ENCODE assay signal across 2 cellular contexts in the genomic region with DNA sequence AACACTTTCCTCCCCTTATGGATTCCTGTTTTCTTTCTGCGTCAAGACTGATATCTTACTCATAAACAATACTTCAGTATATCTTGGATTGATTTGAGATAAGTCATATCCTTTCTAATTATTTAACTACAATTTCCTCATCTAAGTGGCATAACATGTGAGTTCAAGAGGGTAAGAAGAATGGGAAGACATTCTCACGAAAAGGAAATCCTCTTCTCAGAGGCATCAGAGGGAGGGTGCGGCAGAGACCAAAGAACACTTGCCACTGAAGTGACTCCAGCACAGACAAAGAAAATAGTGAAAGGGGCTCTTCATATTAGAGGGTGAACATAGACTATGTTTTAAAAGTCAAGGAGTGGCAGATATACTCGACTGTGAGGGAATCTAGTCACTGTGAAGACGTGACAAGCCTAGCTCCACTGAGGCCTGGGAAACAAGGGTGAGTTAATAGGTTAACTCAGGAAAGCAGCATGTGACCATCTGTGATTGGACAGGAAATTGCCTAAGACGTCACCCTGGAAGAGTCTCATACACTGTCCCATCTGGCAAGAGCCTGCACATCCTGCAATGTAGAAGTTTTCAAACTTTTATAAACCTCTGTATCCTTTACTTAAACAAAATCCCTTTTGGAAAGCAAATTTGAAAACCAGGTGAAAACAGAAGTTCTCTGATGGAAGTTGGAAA.
A peak's percentile ranks its signal among the peaks of the same experiment; 100 is the strongest.
TF ChIP-seq lines count a peak whose summit lies in the region.

No MANE protein-coding gene starts in this region.

TF ChIP-seq in GM23338, 12 proteins besides CTCF, POLR2A, EP300 and RAD21 (continues in another document):
- TF ChIP-seq ZNF114 (CRISPR knock-in tag; IDR thresholded peaks at IDR 0.05) (no peak), EZH2phosphoT487 (IDR thresholded peaks at IDR 0.05; ENCODE audit: unreplicated experiment) (no peak), STAT1 (IDR thresholded peaks at IDR 0.05; ENCODE audit: unreplicated experiment) (no peak), POLR2AphosphoS5 (IDR thresholded peaks at IDR 0.05; ENCODE audit: low read depth) (no peak), REST (IDR thresholded peaks at IDR 0.05; ENCODE audit: unreplicated experiment) (no peak), EZH2 (IDR thresholded peaks at IDR 0.05; ENCODE audit: low read depth, unreplicated experiment) (no peak), CREB1 (CRISPR knock-in tag; IDR thresholded peaks at IDR 0.05; ENCODE audit: low read depth) (no peak), ZNF331 (CRISPR knock-in tag; IDR thresholded peaks at IDR 0.05; ENCODE audit: low read depth) (no peak)
- TF ChIP-seq, protein P1, sequence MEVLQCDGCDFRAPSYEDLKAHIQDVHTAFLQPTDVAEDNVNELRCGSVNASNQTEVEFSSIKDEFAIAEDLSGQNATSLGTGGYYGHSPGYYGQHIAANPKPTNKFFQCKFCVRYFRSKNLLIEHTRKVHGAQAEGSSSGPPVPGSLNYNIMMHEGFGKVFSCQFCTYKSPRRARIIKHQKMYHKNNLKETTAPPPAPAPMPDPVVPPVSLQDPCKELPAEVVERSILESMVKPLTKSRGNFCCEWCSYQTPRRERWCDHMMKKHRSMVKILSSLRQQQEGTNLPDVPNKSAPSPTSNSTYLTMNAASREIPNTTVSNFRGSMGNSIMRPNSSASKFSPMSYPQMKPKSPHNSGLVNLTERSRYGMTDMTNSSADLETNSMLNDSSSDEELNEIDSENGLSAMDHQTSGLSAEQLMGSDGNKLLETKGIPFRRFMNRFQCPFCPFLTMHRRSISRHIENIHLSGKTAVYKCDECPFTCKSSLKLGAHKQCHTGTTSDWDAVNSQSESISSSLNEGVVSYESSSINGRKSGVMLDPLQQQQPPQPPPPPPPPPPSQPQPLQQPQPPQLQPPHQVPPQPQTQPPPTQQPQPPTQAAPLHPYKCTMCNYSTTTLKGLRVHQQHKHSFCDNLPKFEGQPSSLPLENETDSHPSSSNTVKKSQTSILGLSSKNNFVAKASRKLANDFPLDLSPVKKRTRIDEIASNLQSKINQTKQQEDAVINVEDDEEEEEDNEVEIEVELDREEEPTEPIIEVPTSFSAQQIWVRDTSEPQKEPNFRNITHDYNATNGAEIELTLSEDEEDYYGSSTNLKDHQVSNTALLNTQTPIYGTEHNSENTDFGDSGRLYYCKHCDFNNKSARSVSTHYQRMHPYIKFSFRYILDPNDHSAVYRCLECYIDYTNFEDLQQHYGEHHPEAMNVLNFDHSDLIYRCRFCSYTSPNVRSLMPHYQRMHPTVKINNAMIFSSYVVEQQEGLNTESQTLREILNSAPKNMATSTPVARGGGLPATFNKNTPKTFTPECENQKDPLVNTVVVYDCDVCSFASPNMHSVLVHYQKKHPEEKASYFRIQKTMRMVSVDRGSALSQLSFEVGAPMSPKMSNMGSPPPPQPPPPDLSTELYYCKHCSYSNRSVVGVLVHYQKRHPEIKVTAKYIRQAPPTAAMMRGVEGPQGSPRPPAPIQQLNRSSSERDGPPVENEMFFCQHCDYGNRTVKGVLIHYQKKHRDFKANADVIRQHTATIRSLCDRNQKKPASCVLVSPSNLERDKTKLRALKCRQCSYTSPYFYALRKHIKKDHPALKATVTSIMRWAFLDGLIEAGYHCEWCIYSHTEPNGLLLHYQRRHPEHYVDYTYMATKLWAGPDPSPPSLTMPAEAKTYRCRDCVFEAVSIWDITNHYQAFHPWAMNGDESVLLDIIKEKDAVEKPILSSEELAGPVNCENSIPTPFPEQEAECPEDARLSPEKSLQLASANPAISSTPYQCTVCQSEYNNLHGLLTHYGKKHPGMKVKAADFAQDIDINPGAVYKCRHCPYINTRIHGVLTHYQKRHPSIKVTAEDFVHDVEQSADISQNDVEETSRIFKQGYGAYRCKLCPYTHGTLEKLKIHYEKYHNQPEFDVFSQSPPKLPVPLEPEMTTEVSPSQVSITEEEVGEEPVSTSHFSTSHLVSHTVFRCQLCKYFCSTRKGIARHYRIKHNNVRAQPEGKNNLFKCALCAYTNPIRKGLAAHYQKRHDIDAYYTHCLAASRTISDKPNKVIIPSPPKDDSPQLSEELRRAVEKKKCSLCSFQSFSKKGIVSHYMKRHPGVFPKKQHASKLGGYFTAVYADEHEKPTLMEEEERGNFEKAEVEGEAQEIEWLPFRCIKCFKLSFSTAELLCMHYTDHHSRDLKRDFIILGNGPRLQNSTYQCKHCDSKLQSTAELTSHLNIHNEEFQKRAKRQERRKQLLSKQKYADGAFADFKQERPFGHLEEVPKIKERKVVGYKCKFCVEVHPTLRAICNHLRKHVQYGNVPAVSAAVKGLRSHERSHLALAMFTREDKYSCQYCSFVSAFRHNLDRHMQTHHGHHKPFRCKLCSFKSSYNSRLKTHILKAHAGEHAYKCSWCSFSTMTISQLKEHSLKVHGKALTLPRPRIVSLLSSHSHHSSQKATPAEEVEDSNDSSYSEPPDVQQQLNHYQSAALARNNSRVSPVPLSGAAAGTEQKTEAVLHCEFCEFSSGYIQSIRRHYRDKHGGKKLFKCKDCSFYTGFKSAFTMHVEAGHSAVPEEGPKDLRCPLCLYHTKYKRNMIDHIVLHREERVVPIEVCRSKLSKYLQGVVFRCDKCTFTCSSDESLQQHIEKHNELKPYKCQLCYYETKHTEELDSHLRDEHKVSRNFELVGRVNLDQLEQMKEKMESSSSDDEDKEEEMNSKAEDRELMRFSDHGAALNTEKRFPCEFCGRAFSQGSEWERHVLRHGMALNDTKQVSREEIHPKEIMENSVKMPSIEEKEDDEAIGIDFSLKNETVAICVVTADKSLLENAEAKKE (CRISPR knock-in tag; IDR thresholded peaks at IDR 0.05), result no peak

TF ChIP-seq in endothelial cell of umbilical vein, 7 proteins besides CTCF, POLR2A, EP300 and RAD21:
- TF ChIP-seq POLR2AphosphoS5 (IDR thresholded peaks at IDR 0.05; ENCODE audit: insufficient read depth, low read depth, low read length), result no peak
- peak; percentile 71 for TF ChIP-seq FOS (IDR thresholded peaks at IDR 0.05; ENCODE audit: borderline replicate concordance, insufficient read depth, low read length)
- peak; percentile 94 for TF ChIP-seq GATA2 (IDR thresholded peaks at IDR 0.05; ENCODE audit: insufficient read depth, insufficient read length, low read depth, low read length)
